In the genomic region with DNA sequence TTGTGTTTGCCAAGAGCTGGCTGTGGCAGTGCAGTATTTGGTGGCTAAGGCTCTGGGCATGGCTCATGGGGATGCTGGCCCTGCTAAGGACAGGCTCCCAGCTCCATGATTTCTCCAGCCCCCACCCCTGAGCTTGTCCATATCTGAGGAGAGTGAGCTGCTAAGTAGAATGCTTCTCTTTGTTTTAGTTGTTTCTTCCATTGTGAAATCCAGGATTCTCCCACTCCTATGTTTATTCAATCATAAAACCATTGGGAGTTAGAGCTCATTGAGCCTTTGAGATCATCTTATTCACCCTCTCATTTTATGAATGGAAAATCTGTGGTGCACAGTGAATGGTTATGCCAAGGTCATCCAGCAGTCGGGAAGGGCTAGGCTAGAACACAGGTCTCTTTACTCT, we compare ENCODE assay signal across 27 cellular contexts.
"Had no signal": no experiment of that assay in that cellular context is flagged by ENCODE, and none has a peak within 500 bp of the region (broad histone marks: within the 10 kb centered on the region; RNA-seq: fewer than 3 reads in every experiment).

No MANE protein-coding gene starts in this region.

- H3K9me3 Mint-ChIP-seq: memory B cell; mesothelial cell of epicardium; neural progenitor cell; stimulated activated effector memory CD8-positive, alpha-beta T cell treated with anti-CD3 and anti-CD28 coated beads, Interleukin-12 subunit alpha, Interleukin-12 subunit beta, amount 100 ng/mL, for 72 hours had no signal

- H3K4me3 Mint-ChIP-seq: memory B cell; mesothelial cell of epicardium; naive B cell; nephron; neural progenitor cell; stimulated activated effector memory CD8-positive, alpha-beta T cell treated with anti-CD3 and anti-CD28 coated beads, Interleukin-12 subunit alpha, Interleukin-12 subunit beta, amount 100 ng/mL, for 72 hours had no signal

- H3K9me3 ChIP-seq: esophagus muscularis mucosa, lower lobe of right lung, mucosa of descending colon, right atrium auricular region, sigmoid colon, stomach, thyroid gland, vagina had no signal

- H3K9ac ChIP-seq: neural progenitor cell, parathyroid adenoma had no signal

- H3K27ac Mint-ChIP-seq: memory B cell; mesothelial cell of epicardium; naive B cell; nephron; neural progenitor cell; progenitor cell of endocrine pancreas; stimulated activated effector memory CD8-positive, alpha-beta T cell treated with anti-CD3 and anti-CD28 coated beads, Interleukin-12 subunit alpha, Interleukin-12 subunit beta, amount 100 ng/mL, for 72 hours had no signal

- H2AFZ ChIP-seq: neural progenitor cell, parathyroid adenoma had no signal

- H3K4me1 ChIP-seq: esophagus muscularis mucosa, lower lobe of right lung, neural progenitor cell, parathyroid adenoma, right atrium auricular region, sigmoid colon, stomach, thyroid gland, vagina had no signal

- DNase-seq: cerebellar nuclear complex; effector CD4-positive, alpha-beta T cell; kidney; left colon; left ventricle myocardium superior; lower lobe of right lung; mucosa of descending colon; naive B cell; sigmoid colon; stimulated activated CD4-positive, alpha-beta T cell treated with anti-CD3 and anti-CD28 coated beads, Interleukin-2, amount 100 ng/mL, for 24 hours; stimulated activated CD4-positive, alpha-beta T cell treated with anti-CD3 and anti-CD28 coated beads, Interleukin-4, amount 100 ng/mL, for 24 hours; stimulated activated naive CD4-positive, alpha-beta T cell treated with Interleukin-2 at 50 U/mL for 16 hours; stomach; thyroid gland had no signal

- H3K4me1 Mint-ChIP-seq: mesothelial cell of epicardium; nephron; stimulated activated effector memory CD8-positive, alpha-beta T cell treated with anti-CD3 and anti-CD28 coated beads, Interleukin-12 subunit alpha, Interleukin-12 subunit beta, amount 100 ng/mL, for 72 hours had no signal

- H3K79me2 ChIP-seq: parathyroid adenoma had no signal

- H3K27ac ChIP-seq: epithelial cell of prostate, esophagus muscularis mucosa, foreskin keratinocyte, lower lobe of right lung, neural progenitor cell, parathyroid adenoma, right atrium auricular region, sigmoid colon, stomach, thyroid gland, vagina had no signal

- ATAC-seq: left colon, left ventricle myocardium superior, lower lobe of right lung, mucosa of descending colon had no signal

- H3K4me3 ChIP-seq: dorsolateral prefrontal cortex, esophagus muscularis mucosa, lower lobe of right lung, mucosa of descending colon, neural progenitor cell, right atrium auricular region, sigmoid colon, stomach, thyroid gland, vagina had no signal

- H3K27me3 Mint-ChIP-seq: memory B cell had no signal

- H3K36me3 ChIP-seq: esophagus muscularis mucosa, lower lobe of right lung, neural progenitor cell, right atrium auricular region, sigmoid colon, stomach, thyroid gland, vagina had no signal

- H3K27me3 ChIP-seq: esophagus muscularis mucosa, foreskin keratinocyte, neural progenitor cell, right atrium auricular region, sigmoid colon, stomach, thyroid gland, vagina had no signal

- H3K36me3 Mint-ChIP-seq: mesothelial cell of epicardium; naive B cell; neural progenitor cell; stimulated activated effector memory CD8-positive, alpha-beta T cell treated with anti-CD3 and anti-CD28 coated beads, Interleukin-12 subunit alpha, Interleukin-12 subunit beta, amount 100 ng/mL, for 72 hours had no signal

- FAIRE-seq: kidney had no signal

- H3K4me2 ChIP-seq: neural progenitor cell had no signal
